In genomic region chr7:8003077-8003476, GRCh38 we compare ENCODE assay signal across 18 cellular contexts.
"Had no signal": no experiment of that assay in that cellular context is flagged by ENCODE, and none has a peak within 500 bp of the region (broad histone marks: within the 10 kb centered on the region; RNA-seq: fewer than 3 reads in every experiment).

No MANE protein-coding gene starts in this region.

- ATAC-seq: activated CD4-positive, CD25-positive, alpha-beta regulatory T cell treated with anti-CD3 and anti-CD28 coated beads, Interleukin-2, amount 50 U/mL, for 24 hours; left ventricle myocardium superior; naive thymus-derived CD8-positive, alpha-beta T cell had no signal

- H3K4me1 ChIP-seq: esophagus squamous epithelium, right atrium auricular region had no signal

- H3K27ac ChIP-seq: cardiac muscle cell, esophagus squamous epithelium, right atrium auricular region, tibial artery had no signal

- H3K4me3 ChIP-seq: cardiac muscle cell, esophagus squamous epithelium, right atrium auricular region, tibial artery had no signal

- DNase-seq: activated gamma-delta T cell; amygdala; effector CD8-positive, alpha-beta T cell; esophagus squamous epithelium; left ventricle myocardium superior; naive thymus-derived CD8-positive, alpha-beta T cell; occipital lobe; stimulated activated CD4-positive, alpha-beta T cell treated with anti-CD3 and anti-CD28 coated beads, Interleukin-12 subunit alpha, Interleukin-12 subunit beta, amount 100 ng/mL, for 4 hours; stimulated activated CD4-positive, alpha-beta T cell treated with anti-CD3 and anti-CD28 coated beads, Interleukin-1b, Interleukin-23, amount 100 ng/mL, for 48 hours; stimulated activated CD8-positive, alpha-beta memory T cell treated with anti-CD3 and anti-CD28 coated beads, Interleukin-4, amount 100 ng/mL, for 48 hours; stimulated activated naive CD4-positive, alpha-beta T cell; substantia nigra; tibial artery had no signal

- H3K4me3 Mint-ChIP-seq: activated naive CD8-positive, alpha-beta T cell; dendritic cell treated with granulocyte-macrophage colony-stimulating factor and Interleukin-4, amounts not matched to agents 40 ng/mL and 50 ng/mL, for 4 days; naive thymus-derived CD8-positive, alpha-beta T cell had no signal

- H3K27me3 Mint-ChIP-seq: activated naive CD8-positive, alpha-beta T cell; dendritic cell treated with granulocyte-macrophage colony-stimulating factor and Interleukin-4, amounts not matched to agents 40 ng/mL and 50 ng/mL, for 4 days; naive thymus-derived CD8-positive, alpha-beta T cell had no signal

- H3K9me3 Mint-ChIP-seq: dendritic cell treated with granulocyte-macrophage colony-stimulating factor and Interleukin-4, amounts not matched to agents 40 ng/mL and 50 ng/mL, for 4 days had no signal

- H3K27me3 ChIP-seq: cardiac muscle cell, esophagus squamous epithelium, right atrium auricular region, tibial artery had no signal

- H3K27ac Mint-ChIP-seq: activated naive CD8-positive, alpha-beta T cell; dendritic cell treated with granulocyte-macrophage colony-stimulating factor and Interleukin-4, amounts not matched to agents 40 ng/mL and 50 ng/mL, for 4 days had no signal
